In the genomic region with DNA sequence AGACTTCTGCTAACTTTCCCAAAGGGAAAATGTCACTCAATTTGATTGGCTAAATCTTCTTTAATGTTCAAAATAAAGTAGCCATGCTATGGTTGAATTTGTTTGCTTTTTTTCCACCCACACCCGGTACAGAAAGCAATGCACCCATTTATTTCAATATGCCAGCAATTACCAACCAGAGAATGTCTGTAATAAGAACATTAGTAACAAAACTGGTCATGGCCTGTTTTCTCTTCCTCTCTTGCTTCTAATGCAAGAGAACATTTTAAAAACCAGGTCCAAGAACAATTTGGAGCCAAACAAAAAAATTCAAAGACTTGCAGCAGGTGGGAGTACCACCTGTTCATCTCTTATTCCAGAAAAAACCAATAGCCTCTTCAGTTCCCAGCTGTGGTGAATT, we compare ENCODE assay signal across 17 cellular contexts.
DNase-seq lines count a peak whose midpoint lies in the region; ATAC-seq and TF ChIP-seq lines count a peak whose summit lies in the region.
"Had no signal": no experiment of that assay in that cellular context is flagged by ENCODE, and none has a peak within 500 bp of the region (broad histone marks: within the 10 kb centered on the region; RNA-seq: fewer than 3 reads in every experiment).

No MANE protein-coding gene starts in this region.

- ATAC-seq in GM19455 (IDR thresholded peaks at IDR 0.05; ENCODE audit: unreplicated experiment), result peak; percentile 45
- peak; percentile 42 for ATAC-seq in HG02852 (IDR thresholded peaks at IDR 0.05; ENCODE audit: unreplicated experiment)
- ATAC-seq in HG03565 (IDR thresholded peaks at IDR 0.05; ENCODE audit: unreplicated experiment), result peak; percentile 23
- no peak for ATAC-seq in T-helper 17 cell
- no peak for ATAC-seq in SK-N-SH treated with all-trans-retinoic acid at 6 μM for 48 hours
- ATAC-seq: Panc1; stimulated activated naive B cell treated with anti-CD40 and anti-IgM and Interleukin-4, amounts not matched to agents 10 μg/mL and 1 μg/mL and 100 μg/mL, for 72 hours had no signal

- no peaks in the 10 kb centered on the region for H3K9me3 ChIP-seq in T-helper 17 cell (ENCODE audit: control insufficient read depth, low read length, poor library complexity, severe bottlenecking)
- H3K9me3 ChIP-seq: breast epithelium, MG63, vagina had no signal

- no peaks in the 10 kb centered on the region for H3K4me1 Mint-ChIP-seq in T-helper 17 cell
- H3K4me1 Mint-ChIP-seq: stimulated activated naive B cell treated with anti-CD40 and anti-IgM and Interleukin-4, amounts not matched to agents 10 μg/mL and 1 μg/mL and 100 μg/mL, for 72 hours had no signal

- no peak for TF ChIP-seq CTCF in GM12865 (IDR thresholded peaks at IDR 0.05; ENCODE audit: insufficient read depth, low read depth, low read length, missing control alignments)

- H3K4me3 ChIP-seq in GM12865 (ENCODE audit: low read depth, low read length), result no peak overlapping the region
- H3K4me3 ChIP-seq: breast epithelium, MG63, vagina had no signal

- DNase-seq in GM12865 (ENCODE audit: low read depth) (peak; percentile 11), T-helper 17 cell (no peak), cerebellar cortex (ENCODE audit: low spot score) (no peak)
- no peak for DNase-seq in activated naive CD4-positive, alpha-beta T cell (lab: John Stamatoyannopoulos, UW)
- DNase-seq: activated CD4-positive, alpha-beta memory T cell treated with anti-CD3 and anti-CD28 coated beads for 36 hours; kidney glomerular epithelial cell; MG63; stimulated activated CD4-positive, alpha-beta T cell treated with anti-CD3 and anti-CD28 coated beads, Interleukin-4, amount 100 ng/mL, for 1 hour; stimulated activated naive B cell treated with anti-CD40 and anti-IgM and Interleukin-4, amounts not matched to agents 10 μg/mL and 1 μg/mL and 100 μg/mL, for 72 hours; T-helper 9 cell had no signal

- H3K4me3 Mint-ChIP-seq in T-helper 17 cell, result no peak overlapping the region
- H3K4me3 Mint-ChIP-seq: activated CD4-positive, alpha-beta memory T cell treated with anti-CD3 and anti-CD28 coated beads for 36 hours; stimulated activated naive B cell treated with anti-CD40 and anti-IgM and Interleukin-4, amounts not matched to agents 10 μg/mL and 1 μg/mL and 100 μg/mL, for 72 hours had no signal

- H3K36me3 Mint-ChIP-seq in T-helper 17 cell (ENCODE audit: low read depth), result no peaks in the 10 kb centered on the region
- H3K36me3 Mint-ChIP-seq: activated CD4-positive, alpha-beta memory T cell treated with anti-CD3 and anti-CD28 coated beads for 36 hours; stimulated activated naive B cell treated with anti-CD40 and anti-IgM and Interleukin-4, amounts not matched to agents 10 μg/mL and 1 μg/mL and 100 μg/mL, for 72 hours had no signal

- no peak overlapping the region for H3K27ac Mint-ChIP-seq in T-helper 17 cell
- H3K27ac Mint-ChIP-seq: activated CD4-positive, alpha-beta memory T cell treated with anti-CD3 and anti-CD28 coated beads for 36 hours; stimulated activated naive B cell treated with anti-CD40 and anti-IgM and Interleukin-4, amounts not matched to agents 10 μg/mL and 1 μg/mL and 100 μg/mL, for 72 hours had no signal

- no peaks in the 10 kb centered on the region for H3K27me3 Mint-ChIP-seq in T-helper 17 cell
- H3K27me3 Mint-ChIP-seq: activated CD4-positive, alpha-beta memory T cell treated with anti-CD3 and anti-CD28 coated beads for 36 hours; stimulated activated naive B cell treated with anti-CD40 and anti-IgM and Interleukin-4, amounts not matched to agents 10 μg/mL and 1 μg/mL and 100 μg/mL, for 72 hours had no signal

TF ChIP-seq in SK-N-SH treated with all-trans-retinoic acid at 6 μM for 48 hours, 23 proteins besides CTCF, POLR2A, EP300 and RAD21:
- TF ChIP-seq, protein P1, sequence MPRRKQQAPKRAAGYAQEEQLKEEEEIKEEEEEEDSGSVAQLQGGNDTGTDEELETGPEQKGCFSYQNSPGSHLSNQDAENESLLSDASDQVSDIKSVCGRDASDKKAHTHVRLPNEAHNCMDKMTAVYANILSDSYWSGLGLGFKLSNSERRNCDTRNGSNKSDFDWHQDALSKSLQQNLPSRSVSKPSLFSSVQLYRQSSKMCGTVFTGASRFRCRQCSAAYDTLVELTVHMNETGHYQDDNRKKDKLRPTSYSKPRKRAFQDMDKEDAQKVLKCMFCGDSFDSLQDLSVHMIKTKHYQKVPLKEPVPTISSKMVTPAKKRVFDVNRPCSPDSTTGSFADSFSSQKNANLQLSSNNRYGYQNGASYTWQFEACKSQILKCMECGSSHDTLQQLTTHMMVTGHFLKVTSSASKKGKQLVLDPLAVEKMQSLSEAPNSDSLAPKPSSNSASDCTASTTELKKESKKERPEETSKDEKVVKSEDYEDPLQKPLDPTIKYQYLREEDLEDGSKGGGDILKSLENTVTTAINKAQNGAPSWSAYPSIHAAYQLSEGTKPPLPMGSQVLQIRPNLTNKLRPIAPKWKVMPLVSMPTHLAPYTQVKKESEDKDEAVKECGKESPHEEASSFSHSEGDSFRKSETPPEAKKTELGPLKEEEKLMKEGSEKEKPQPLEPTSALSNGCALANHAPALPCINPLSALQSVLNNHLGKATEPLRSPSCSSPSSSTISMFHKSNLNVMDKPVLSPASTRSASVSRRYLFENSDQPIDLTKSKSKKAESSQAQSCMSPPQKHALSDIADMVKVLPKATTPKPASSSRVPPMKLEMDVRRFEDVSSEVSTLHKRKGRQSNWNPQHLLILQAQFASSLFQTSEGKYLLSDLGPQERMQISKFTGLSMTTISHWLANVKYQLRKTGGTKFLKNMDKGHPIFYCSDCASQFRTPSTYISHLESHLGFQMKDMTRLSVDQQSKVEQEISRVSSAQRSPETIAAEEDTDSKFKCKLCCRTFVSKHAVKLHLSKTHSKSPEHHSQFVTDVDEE (CRISPR knock-in tag; IDR thresholded peaks at IDR 0.05), result no peak
- no peak for TF ChIP-seq ESRRG (CRISPR knock-in tag; IDR thresholded peaks at IDR 0.05)
- TF ChIP-seq, protein P2, sequence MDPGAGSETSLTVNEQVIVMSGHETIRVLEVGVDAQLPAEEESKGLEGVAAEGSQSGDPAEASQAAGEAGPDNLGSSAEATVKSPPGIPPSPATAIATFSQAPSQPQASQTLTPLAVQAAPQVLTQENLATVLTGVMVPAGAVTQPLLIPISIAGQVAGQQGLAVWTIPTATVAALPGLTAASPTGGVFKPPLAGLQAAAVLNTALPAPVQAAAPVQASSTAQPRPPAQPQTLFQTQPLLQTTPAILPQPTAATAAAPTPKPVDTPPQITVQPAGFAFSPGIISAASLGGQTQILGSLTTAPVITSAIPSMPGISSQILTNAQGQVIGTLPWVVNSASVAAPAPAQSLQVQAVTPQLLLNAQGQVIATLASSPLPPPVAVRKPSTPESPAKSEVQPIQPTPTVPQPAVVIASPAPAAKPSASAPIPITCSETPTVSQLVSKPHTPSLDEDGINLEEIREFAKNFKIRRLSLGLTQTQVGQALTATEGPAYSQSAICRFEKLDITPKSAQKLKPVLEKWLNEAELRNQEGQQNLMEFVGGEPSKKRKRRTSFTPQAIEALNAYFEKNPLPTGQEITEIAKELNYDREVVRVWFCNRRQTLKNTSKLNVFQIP (CRISPR knock-in tag; IDR thresholded peaks at IDR 0.05; ENCODE audit: borderline replicate concordance, low read depth), result no peak
- TF ChIP-seq, protein P3, sequence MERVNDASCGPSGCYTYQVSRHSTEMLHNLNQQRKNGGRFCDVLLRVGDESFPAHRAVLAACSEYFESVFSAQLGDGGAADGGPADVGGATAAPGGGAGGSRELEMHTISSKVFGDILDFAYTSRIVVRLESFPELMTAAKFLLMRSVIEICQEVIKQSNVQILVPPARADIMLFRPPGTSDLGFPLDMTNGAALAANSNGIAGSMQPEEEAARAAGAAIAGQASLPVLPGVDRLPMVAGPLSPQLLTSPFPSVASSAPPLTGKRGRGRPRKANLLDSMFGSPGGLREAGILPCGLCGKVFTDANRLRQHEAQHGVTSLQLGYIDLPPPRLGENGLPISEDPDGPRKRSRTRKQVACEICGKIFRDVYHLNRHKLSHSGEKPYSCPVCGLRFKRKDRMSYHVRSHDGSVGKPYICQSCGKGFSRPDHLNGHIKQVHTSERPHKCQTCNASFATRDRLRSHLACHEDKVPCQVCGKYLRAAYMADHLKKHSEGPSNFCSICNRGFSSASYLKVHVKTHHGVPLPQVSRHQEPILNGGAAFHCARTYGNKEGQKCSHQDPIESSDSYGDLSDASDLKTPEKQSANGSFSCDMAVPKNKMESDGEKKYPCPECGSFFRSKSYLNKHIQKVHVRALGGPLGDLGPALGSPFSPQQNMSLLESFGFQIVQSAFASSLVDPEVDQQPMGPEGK (CRISPR knock-in tag; IDR thresholded peaks at IDR 0.05; ENCODE audit: borderline replicate concordance), result no peak
- no peak for TF ChIP-seq BACH2 (CRISPR knock-in tag; IDR thresholded peaks at IDR 0.05; ENCODE audit: borderline replicate concordance)
- no peak for TF ChIP-seq ZNF8 (CRISPR knock-in tag; IDR thresholded peaks at IDR 0.05)
- no peak for TF ChIP-seq PPARA (CRISPR knock-in tag; IDR thresholded peaks at IDR 0.05; ENCODE audit: borderline replicate concordance)
- TF ChIP-seq GLIS3 (CRISPR knock-in tag; IDR thresholded peaks at IDR 0.05), result no peak
- TF ChIP-seq ZNF565 (CRISPR knock-in tag; conservative IDR thresholded peaks at IDR 0.05; ENCODE audit: low read depth), result no peak
- TF ChIP-seq CSDC2 (CRISPR knock-in tag; IDR thresholded peaks at IDR 0.05), result no peak
- TF ChIP-seq TOX (CRISPR knock-in tag; IDR thresholded peaks at IDR 0.05; ENCODE audit: borderline replicate concordance), result no peak
- no peak for TF ChIP-seq RARB (CRISPR knock-in tag; IDR thresholded peaks at IDR 0.05)

Comparison
In these comparisons a context has a peak if more than half of its experiments do, and no peak if none do; other contexts are left out.
1. ATAC-seq: peak in GM19455 (single experiment), HG02852 (single experiment) and HG03565 (single experiment); none in T-helper 17 cell (single experiment) and SK-N-SH treated with all-trans-retinoic acid at 6 μM for 48 hours (single experiment).